ENCODE assay signal across 9 cellular contexts in genomic region chr9:33159760-33160127, GRCh38. TPM values are rescaled to one million over a fixed set of nuclear protein-coding genes. Genes with fewer than 3 reads are reported as not detected.
DNase-seq lines count a peak whose midpoint lies in the region; ATAC-seq and TF ChIP-seq lines count a peak whose summit lies in the region.
"Had no signal": no experiment of that assay in that cellular context is flagged by ENCODE, and none has a peak within 500 bp of the region (broad histone marks: within the 10 kb centered on the region; RNA-seq: fewer than 3 reads in every experiment).

No MANE protein-coding gene starts in this region.

- H3K9me3 ChIP-seq in adipocyte (ENCODE audit: control insufficient read depth, low read length), result no peaks in the 10 kb centered on the region
- H3K9me3 ChIP-seq in hepatocyte (ENCODE audit: low read depth), result no peaks in the 10 kb centered on the region
- H3K9me3 ChIP-seq: SJCRH30 had no signal

- ATAC-seq in HG02623 (IDR thresholded peaks at IDR 0.05; ENCODE audit: unreplicated experiment), result peak; percentile 28

- H3K27ac ChIP-seq in RWPE1 (peak overlapping the region; percentile 98), hepatocyte (peak overlapping the region; percentile 97)

- DNase-seq in GF-D8 (lab: John Stamatoyannopoulos, UW), result peak; percentile 43
- no peak for DNase-seq in RWPE1 (ENCODE audit: low spot score)
- peak; percentile 74 for DNase-seq in adipocyte (ENCODE audit: low read depth)
- DNase-seq in hepatocyte (ENCODE audit: low spot score), result no peak
- DNase-seq in stimulated activated CD4-positive, alpha-beta T cell treated with anti-CD3 and anti-CD28 coated beads, Interleukin-12 subunit alpha, Interleukin-12 subunit beta, amount 100 ng/mL, for 48 hours (ENCODE audit: low read depth in 2 of 3, low spot score in 1 of 3), result peak; percentile 42 to 54 (median 51)
- DNase-seq in inferior parietal cortex (ENCODE audit: extremely low spot score), result no peak
- DNase-seq in iPS-NIHi7 (ENCODE audit: extremely low spot score), result no peak

- H3K4me2 ChIP-seq in hepatocyte, result peak overlapping the region; percentile 80

- peaks cover 94% of the 10 kb centered on the region for H3K79me2 ChIP-seq in hepatocyte

- H3K36me3 ChIP-seq in adipocyte (ENCODE audit: control insufficient read depth, insufficient read depth, low read length, severe bottlenecking), result no peaks in the 10 kb centered on the region
- no peaks in the 10 kb centered on the region for H3K36me3 ChIP-seq in hepatocyte (replicated peaks; ENCODE audit: insufficient read depth, low read depth)
- H3K36me3 ChIP-seq: SJCRH30 had no signal

- 50% methylated on average over 2 of the region's 2 CpGs for WGBS in hepatocyte (ENCODE audit: low lambda C conversion rate, missing lambda C conversion rate)

- POLR2A ChIA-PET in RWPE1 (lab: Yijun Ruan, JAX; ENCODE audit: low non-redundant PET), result no interaction called here

- H3K4me3 ChIP-seq in adipocyte (ENCODE audit: low read length), result peak overlapping the region; percentile 68
- no peak overlapping the region for H3K4me3 ChIP-seq in hepatocyte
- H3K4me3 ChIP-seq: SJCRH30 had no signal

- no peaks in the 10 kb centered on the region for H3K9me2 ChIP-seq in hepatocyte (replicated peaks; ENCODE audit: insufficient read depth)

- H4K20me1 ChIP-seq in hepatocyte (ENCODE audit: insufficient read depth, poor library complexity, severe bottlenecking), result peaks cover 23% of the 10 kb centered on the region

- peaks cover 88% of the 10 kb centered on the region for H3K4me1 ChIP-seq in adipocyte (ENCODE audit: control insufficient read depth, insufficient read depth, low read length)
- H3K4me1 ChIP-seq in hepatocyte (ENCODE audit: insufficient read depth), result peaks cover 80% of the 10 kb centered on the region

- no peaks in the 10 kb centered on the region for H3K27me3 ChIP-seq in adipocyte (replicated peaks; ENCODE audit: control insufficient read depth, insufficient read depth, low read length)
- no peaks in the 10 kb centered on the region for H3K27me3 ChIP-seq in hepatocyte
- H3K27me3 ChIP-seq: SJCRH30 had no signal

- no peak for TF ChIP-seq CTCF in RWPE1 (conservative IDR thresholded peaks at IDR 0.05; ENCODE audit: low read depth)
- TF ChIP-seq CTCF in hepatocyte (IDR thresholded peaks at IDR 0.05; ENCODE audit: poor library complexity), result no peak

- CTCF ChIA-PET in RWPE1 (lab: Yijun Ruan, JAX), result interaction anchor here (0.6 to 0.7 kb wide), 2 partner anchors 9 to 30 kb away, joined by 3 to 4 read pairs; no protein-coding TSS in a partner anchor

- H2AFZ ChIP-seq in hepatocyte, result no peak overlapping the region

- peak overlapping the region; percentile 73 for H3K9ac ChIP-seq in adipocyte (ENCODE audit: low read length)

RNA-seq across cellular contexts. Expression of gene B4GALT1, which starts 7.4 kb away (rescaled TPM):
- total RNA-seq in hepatocyte, result 76.3 and 78.3 TPM in 2 replicates
- polyA plus RNA-seq in hepatocyte, result 45.6 and 63.9 TPM in 2 replicates

Comparison
In these comparisons a context has a peak if more than half of its experiments do, and no peak if none do; other contexts are left out.
1. DNase-seq: peak in GF-D8 (single experiment), adipocyte (single experiment) and stimulated activated CD4-positive, alpha-beta T cell treated with anti-CD3 and anti-CD28 coated beads, Interleukin-12 subunit alpha, Interleukin-12 subunit beta, amount 100 ng/mL, for 48 hours (3 of 3); none in RWPE1 (single experiment), hepatocyte (single experiment), inferior parietal cortex (single experiment) and iPS-NIHi7 (single experiment).